24 cellular contexts compared by ENCODE assay signal in the genomic region with DNA sequence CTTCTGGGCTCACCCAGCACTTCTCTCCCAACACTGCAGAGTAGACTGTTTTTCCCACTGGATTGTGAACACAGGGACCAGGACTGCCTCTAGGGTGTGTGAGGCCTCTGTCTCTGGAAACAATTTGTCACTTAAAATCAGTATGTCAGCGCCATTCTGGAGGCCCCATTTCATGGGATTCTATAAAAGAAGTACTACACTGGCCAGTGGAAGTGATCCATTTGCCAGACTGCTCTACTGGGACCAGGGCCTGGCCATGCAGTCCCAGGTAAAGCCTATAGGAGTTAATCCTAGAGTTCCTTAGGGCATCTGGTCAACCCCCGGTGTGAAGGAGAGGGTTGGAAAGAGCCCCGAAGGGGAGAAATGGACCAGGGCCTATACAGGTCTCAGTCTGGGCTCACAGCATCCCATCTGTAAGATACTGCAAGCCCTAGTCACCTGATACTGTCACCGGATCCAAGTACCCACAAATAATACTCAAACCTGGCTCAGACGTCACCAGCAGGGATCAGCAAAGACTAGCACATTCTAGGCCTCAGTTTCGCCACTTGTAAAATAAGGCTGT.
"Had no signal": no experiment of that assay in that cellular context is flagged by ENCODE, and none has a peak within 500 bp of the region (broad histone marks: within the 10 kb centered on the region; RNA-seq: fewer than 3 reads in every experiment).

No MANE protein-coding gene starts in this region.

- H3K36me3 Mint-ChIP-seq: activated naive CD4-positive, alpha-beta T cell treated with anti-CD3 and anti-CD28 coated beads, Interleukin-2, amount 50 U/mL, for 24 hours; stimulated activated naive B cell treated with anti-CD40 and anti-IgM and Interleukin-4, amounts not matched to agents 10 μg/mL and 1 μg/mL and 100 μg/mL, for 72 hours; T-cell had no signal

- H3K4me3 Mint-ChIP-seq: activated naive CD4-positive, alpha-beta T cell treated with anti-CD3 and anti-CD28 coated beads, Interleukin-2, amount 50 U/mL, for 24 hours; nephron; stimulated activated naive B cell treated with anti-CD40 and anti-IgM and Interleukin-4, amounts not matched to agents 10 μg/mL and 1 μg/mL and 100 μg/mL, for 72 hours; T-cell; T-helper 2 cell treated with Interferon-gamma antibody and Interleukin-4, amounts not matched to agents 5 μg/mL and 100 μg/mL, for 36 hours had no signal

- H2AFZ ChIP-seq: parathyroid adenoma had no signal

- H3K36me3 ChIP-seq: cardiac muscle cell, right lobe of liver, tibial nerve, vagina, WERI-Rb-1 had no signal

- DNase-seq: activated CD4-positive, alpha-beta T cell treated with anti-CD3 and anti-CD28 coated beads, Interleukin-2, amount 50 U/mL, for 1 hour; activated CD4-positive, CD25-positive, alpha-beta regulatory T cell treated with anti-CD3 and anti-CD28 coated beads, Interleukin-2, amount 50 U/mL, for 72 hours; activated gamma-delta T cell treated with Interleukin-2 at 50 U/mL for 16 hours; activated T-cell treated with anti-CD3 and anti-CD28 coated beads for 4 hours; anterior cingulate cortex; body of pancreas; dermis blood vessel endothelial cell; effector memory CD4-positive, alpha-beta T cell; foreskin melanocyte; left ventricle myocardium superior; stimulated activated CD4-positive, alpha-beta T cell treated with anti-CD3 and anti-CD28 coated beads, Interleukin-15, amount 100 ng/mL, for 24 hours; stimulated activated CD4-positive, alpha-beta T cell treated with anti-CD3 and anti-CD28 coated beads, Interleukin-2, amount 100 ng/mL, for 48 hours; stimulated activated naive B cell treated with anti-CD40 and anti-IgM and Interleukin-4, amounts not matched to agents 10 μg/mL and 1 μg/mL and 100 μg/mL, for 72 hours; T-cell; WERI-Rb-1 had no signal

- H3K27me3 Mint-ChIP-seq: activated naive CD4-positive, alpha-beta T cell treated with anti-CD3 and anti-CD28 coated beads, Interleukin-2, amount 50 U/mL, for 24 hours had no signal

- H3K9me3 ChIP-seq: body of pancreas, right lobe of liver, tibial nerve, vagina had no signal

- ATAC-seq: body of pancreas; esophagus mucosa; left ventricle myocardium superior; right lobe of liver; stimulated activated naive B cell treated with anti-CD40 and anti-IgM and Interleukin-4, amounts not matched to agents 10 μg/mL and 1 μg/mL and 100 μg/mL, for 72 hours; T-cell had no signal

- H3K4me1 Mint-ChIP-seq: activated naive CD4-positive, alpha-beta T cell treated with anti-CD3 and anti-CD28 coated beads, Interleukin-2, amount 50 U/mL, for 24 hours; T-cell had no signal

- H3K9me3 Mint-ChIP-seq: activated naive CD4-positive, alpha-beta T cell treated with anti-CD3 and anti-CD28 coated beads, Interleukin-2, amount 50 U/mL, for 24 hours; nephron; stimulated activated naive B cell treated with anti-CD40 and anti-IgM and Interleukin-4, amounts not matched to agents 10 μg/mL and 1 μg/mL and 100 μg/mL, for 72 hours; T-cell; T-helper 2 cell treated with Interferon-gamma antibody and Interleukin-4, amounts not matched to agents 5 μg/mL and 100 μg/mL, for 36 hours had no signal

- H3K27ac ChIP-seq: body of pancreas, cardiac muscle cell, parathyroid adenoma, right lobe of liver, tibial nerve, vagina, WERI-Rb-1 had no signal

- H3K27me3 ChIP-seq: body of pancreas, cardiac muscle cell, right lobe of liver, tibial nerve, vagina had no signal

- H3K9ac ChIP-seq: parathyroid adenoma had no signal

- H3K4me1 ChIP-seq: body of pancreas, parathyroid adenoma, right lobe of liver, vagina had no signal

- H3K27ac Mint-ChIP-seq: activated naive CD4-positive, alpha-beta T cell treated with anti-CD3 and anti-CD28 coated beads, Interleukin-2, amount 50 U/mL, for 24 hours; stimulated activated naive B cell treated with anti-CD40 and anti-IgM and Interleukin-4, amounts not matched to agents 10 μg/mL and 1 μg/mL and 100 μg/mL, for 72 hours; T-cell; T-helper 2 cell treated with Interferon-gamma antibody and Interleukin-4, amounts not matched to agents 5 μg/mL and 100 μg/mL, for 36 hours had no signal

- H3K4me3 ChIP-seq: body of pancreas, cardiac muscle cell, right lobe of liver, tibial nerve, vagina had no signal
